Comparison of ENCODE assay signal across 28 cellular contexts in genomic region chr6:31903957-31904356, GRCh38. TPM values are rescaled to one million over a fixed set of nuclear protein-coding genes. Genes with fewer than 3 reads are reported as not detected.
A peak's percentile ranks its signal among the peaks of the same experiment; 100 is the strongest.
DNase-seq lines count a peak whose midpoint lies in the region; ATAC-seq, FAIRE-seq and TF ChIP-seq lines count a peak whose summit lies in the region.
"Had no signal": no experiment of that assay in that cellular context is flagged by ENCODE, and none has a peak within 500 bp of the region (broad histone marks: within the 10 kb centered on the region; RNA-seq: fewer than 3 reads in every experiment).

No MANE protein-coding gene starts in this region.

- no peak for ATAC-seq in CD4-positive, alpha-beta T cell (ENCODE audit: poor library complexity)
- ATAC-seq in omental fat pad (ENCODE audit: low FRiP score) (peak; percentile 47), HG03565 (IDR thresholded peaks at IDR 0.05; ENCODE audit: unreplicated experiment) (no peak), HG03354 (IDR thresholded peaks at IDR 0.05; ENCODE audit: poor library complexity, severe bottlenecking, unreplicated experiment) (no peak)
- ATAC-seq: activated CD8-positive, alpha-beta T cell treated with anti-CD3 and anti-CD28 coated beads for 36 hours; activated naive CD4-positive, alpha-beta T cell treated with anti-CD3 and anti-CD28 coated beads, Interleukin-2, amount 50 U/mL, for 72 hours had no signal

- no peaks in the 10 kb centered on the region for H3K9me3 Mint-ChIP-seq in CD4-positive, alpha-beta T cell
- no peaks in the 10 kb centered on the region for H3K9me3 Mint-ChIP-seq in CD4-positive, alpha-beta memory T cell
- H3K9me3 Mint-ChIP-seq: activated CD8-positive, alpha-beta T cell treated with anti-CD3 and anti-CD28 coated beads for 36 hours; activated naive CD4-positive, alpha-beta T cell treated with anti-CD3 and anti-CD28 coated beads, Interleukin-2, amount 50 U/mL, for 72 hours; activated T-helper 2 cell treated with anti-CD3 and anti-CD28 coated beads, Interferon-gamma antibody, Interleukin-2, Interleukin-4, amounts not matched to agents 10 μg/mL and 5 μg/mL and 100 μg/mL, durations not matched to agents 14 hours and 24 hours and 36 hours; central memory CD8-positive, alpha-beta T cell; H9; IgD-negative memory B cell; neural progenitor cell had no signal

- no peaks in the 10 kb centered on the region for H3K36me3 ChIP-seq in adipocyte (ENCODE audit: control insufficient read depth, insufficient read depth, low read length, severe bottlenecking)
- no peaks in the 10 kb centered on the region for H3K36me3 ChIP-seq in CD4-positive, alpha-beta memory T cell (ENCODE audit: insufficient read depth, low read length)
- H3K36me3 ChIP-seq: neural progenitor cell, right atrium auricular region, spleen had no signal

- no peaks in the 10 kb centered on the region for H3K9me3 ChIP-seq in CD4-positive, alpha-beta T cell (ENCODE audit: control insufficient read depth, low read length)
- H3K9me3 ChIP-seq in adipocyte (ENCODE audit: control insufficient read depth, low read length): no peaks in the 10 kb centered on the region
- H3K9me3 ChIP-seq in CD4-positive, alpha-beta memory T cell (ENCODE audit: control insufficient read depth in 1 of 2, low read length in 2 of 2): no peaks in the 10 kb centered on the region
- H3K9me3 ChIP-seq: right atrium auricular region, SJSA1, spleen had no signal

- TF ChIP-seq CTCF in CD4-positive, alpha-beta T cell (IDR thresholded peaks at IDR 0.05): no peak
- TF ChIP-seq CTCF in fibroblast of the aortic adventitia (IDR thresholded peaks at IDR 0.05; ENCODE audit: insufficient read depth, low read length): no peak
- TF ChIP-seq CTCF in omental fat pad (IDR thresholded peaks at IDR 0.05): no peak

- H3K36me3 Mint-ChIP-seq in CD4-positive, alpha-beta T cell (ENCODE audit: low read depth): no peaks in the 10 kb centered on the region
- peaks cover 0 to 1% of the 10 kb centered on the region in 2 donors for H3K36me3 Mint-ChIP-seq in CD4-positive, alpha-beta memory T cell
- H3K36me3 Mint-ChIP-seq: activated naive CD4-positive, alpha-beta T cell treated with anti-CD3 and anti-CD28 coated beads, Interleukin-2, amount 50 U/mL, for 72 hours; CD4-positive, CD25-positive, alpha-beta regulatory T cell; IgD-negative memory B cell had no signal

- H3K27ac ChIP-seq in CD4-positive, alpha-beta T cell (ENCODE audit: low read depth, low read length): no peak overlapping the region
- no peak overlapping the region for H3K27ac ChIP-seq in CD4-positive, alpha-beta memory T cell (ENCODE audit: low read depth, low read length)
- H3K27ac ChIP-seq: neural progenitor cell, right atrium auricular region, SJSA1 had no signal

- no peak for TF ChIP-seq POLR2A in GM12891 (IDR thresholded peaks at IDR 0.05; ENCODE audit: low read depth, low read length)

- H3K4me1 ChIP-seq in adipocyte (ENCODE audit: control insufficient read depth, insufficient read depth, low read length): peaks cover 38% of the 10 kb centered on the region
- H3K4me1 ChIP-seq in CD4-positive, alpha-beta memory T cell (ENCODE audit: insufficient read depth, low read length): peaks cover 24% of the 10 kb centered on the region

- H3K27me3 ChIP-seq in CD4-positive, alpha-beta T cell (ENCODE audit: control insufficient read depth, insufficient read depth, low read length): no peaks in the 10 kb centered on the region
- no peaks in the 10 kb centered on the region for H3K27me3 ChIP-seq in adipocyte (replicated peaks; ENCODE audit: control insufficient read depth, insufficient read depth, low read length)
- no peaks in the 10 kb centered on the region for H3K27me3 ChIP-seq in CD4-positive, alpha-beta memory T cell (ENCODE audit: insufficient read depth, low read length)
- H3K27me3 ChIP-seq: neural progenitor cell, right atrium auricular region, SJSA1, spleen had no signal

- intact Hi-C loops in CD4-positive, alpha-beta T cell (cut with DNase I, micrococcal nuclease): loop anchor here in 1 of 2 experiments (5.0 kb wide), 1 partner anchor 1368 kb away; the partner anchor contains the start of genes RPS18 and VPS52
- intact Hi-C loops in CD4-positive, alpha-beta memory T cell (cut with micrococcal nuclease): no loop called here

- POLR2A ChIA-PET in CD4-positive, alpha-beta T cell (lab: Charles Lee): interaction anchor here (0.9 to 1.2 kb wide), 2 partner anchors 67 to 73 kb away, joined by 3 to 5 read pairs; no protein-coding TSS in a partner anchor
- POLR2A ChIA-PET in CD4-positive, alpha-beta memory T cell (lab: Charles Lee; ENCODE audit: partially characterized antibody): interaction anchor here (0.7 kb wide), 1 partner anchor 68 kb away, joined by 3 read pairs; a partner anchor contains a TSS

- CTCF ChIA-PET in CD4-positive, alpha-beta T cell (lab: Charles Lee): no interaction called here
- CTCF ChIA-PET in CD4-positive, alpha-beta memory T cell (lab: Charles Lee; ENCODE audit: partially characterized antibody): interaction anchor here (1.0 kb wide), 1 partner anchor 48 kb away, joined by 5 read pairs; no protein-coding TSS in a partner anchor

- H3K27me3 Mint-ChIP-seq in CD4-positive, alpha-beta T cell: no peaks in the 10 kb centered on the region
- H3K27me3 Mint-ChIP-seq in CD4-positive, alpha-beta memory T cell: peaks cover 0 to 5% of the 10 kb centered on the region in 2 donors

- DNase-seq in CD4-positive, alpha-beta T cell: no peak
- DNase-seq in adipocyte (ENCODE audit: low read depth) (no peak), fibroblast of the aortic adventitia (ENCODE audit: low read depth) (peak; percentile 78), omental fat pad (ENCODE audit: low spot score) (no peak), GM12891 (ENCODE audit: insufficient read length, low spot score) (no peak)
- no peak for DNase-seq in CD4-positive, alpha-beta memory T cell
- DNase-seq: activated CD4-positive, alpha-beta T cell treated with anti-CD3 and anti-CD28 coated beads for 1 hour; activated CD8-positive, alpha-beta T cell treated with anti-CD3 and anti-CD28 coated beads for 36 hours; CD4-positive, CD25-positive, alpha-beta regulatory T cell; DMS 273 treated with DMSO at 0.1 percent for 48 hours; H9; NCI-H1092 treated with DMSO at 0.1 percent for 48 hours; NCI-H1930; NCI-H526 treated with DMSO at 0.1 percent for 48 hours; stimulated activated CD4-positive, alpha-beta T cell treated with anti-CD3 and anti-CD28 coated beads, Interleukin-2, amount 100 ng/mL, for 48 hours; T-helper 1 cell had no signal

- FAIRE-seq in GM12891 (lab: Jason Lieb, UNC): no peak
- FAIRE-seq: A204.1 had no signal

- no peak overlapping the region for H3K4me3 Mint-ChIP-seq in CD4-positive, alpha-beta T cell
- peak overlapping the region in 2 of 8 donors; percentile 24 to 35 for H3K4me3 Mint-ChIP-seq in CD4-positive, alpha-beta memory T cell
- H3K4me3 Mint-ChIP-seq: activated CD8-positive, alpha-beta T cell treated with anti-CD3 and anti-CD28 coated beads for 36 hours; H9; neural progenitor cell had no signal

- peak overlapping the region; percentile 17 for H3K27ac Mint-ChIP-seq in CD4-positive, alpha-beta T cell
- peak overlapping the region in 3 of 7 donors; percentile 4 to 71 (median 36) for H3K27ac Mint-ChIP-seq in CD4-positive, alpha-beta memory T cell
- H3K27ac Mint-ChIP-seq: activated CD8-positive, alpha-beta T cell treated with anti-CD3 and anti-CD28 coated beads for 36 hours; activated naive CD4-positive, alpha-beta T cell treated with anti-CD3 and anti-CD28 coated beads, Interleukin-2, amount 50 U/mL, for 72 hours; activated T-helper 2 cell treated with anti-CD3 and anti-CD28 coated beads, Interferon-gamma antibody, Interleukin-2, Interleukin-4, amounts not matched to agents 10 μg/mL and 5 μg/mL and 100 μg/mL, durations not matched to agents 14 hours and 24 hours and 36 hours; neural progenitor cell had no signal

- H3K4me3 ChIP-seq in adipocyte (ENCODE audit: low read length) (no peak overlapping the region), fibroblast of the aortic adventitia (ENCODE audit: low read depth, low read length) (no peak overlapping the region)
- H3K4me3 ChIP-seq in CD4-positive, alpha-beta memory T cell (ENCODE audit: low read length in 2 of 2): no peak overlapping the region
- H3K4me3 ChIP-seq: neural progenitor cell, right atrium auricular region, SJSA1, spleen had no signal

- H3K4me1 Mint-ChIP-seq in CD4-positive, alpha-beta T cell (ENCODE audit: low read depth): peaks cover 21% of the 10 kb centered on the region
- peaks cover 11 to 24% (median 16%) of the 10 kb centered on the region in 4 donors for H3K4me1 Mint-ChIP-seq in CD4-positive, alpha-beta memory T cell

- peak overlapping the region; percentile 34 for H3K9ac ChIP-seq in adipocyte (ENCODE audit: low read length)
- H3K9ac ChIP-seq: neural progenitor cell had no signal

RNA-seq across cellular contexts. Expression of gene ZBTB12, which starts 2.1 kb away (rescaled TPM):
- total RNA-seq in CD4-positive, alpha-beta T cell: under 1 TPM; 0.28 to 0.33 TPM
- total RNA-seq in fibroblast of the aortic adventitia (ENCODE audit: low replicate concordance) (3.3 and 3.8 TPM in 2 replicates), omental fat pad (1 to 10 TPM in 3 of 4 donors, under 1 TPM in 1; 0.48 to 1.9 (median 1.4) TPM)
- total RNA-seq in CD4-positive, alpha-beta memory T cell: 1 to 10 TPM; 2.4 to 2.5 TPM
- polyA plus RNA-seq in CD4-positive, alpha-beta memory T cell: not detected
- 1.5 TPM for polyA plus RNA-seq in GM12891 (2012; ENCODE audit: low read depth, missing spikeins)
- polyA plus RNA-seq: CD4-positive, CD25-positive, alpha-beta regulatory T cell; IgD-negative memory B cell had no signal

RNA-seq across cellular contexts. Expression of gene EHMT2, which starts 6.5 kb away (rescaled TPM):
- total RNA-seq in CD4-positive, alpha-beta T cell: 10 to 100 TPM; 36.3 to 36.6 TPM
- total RNA-seq in fibroblast of the aortic adventitia (ENCODE audit: low replicate concordance): 37.9 and 62.0 TPM in 2 replicates
- 10 to 100 TPM; 17.4 to 25.9 (median 20.0) TPM for total RNA-seq in omental fat pad
- total RNA-seq in CD4-positive, alpha-beta memory T cell: 10 to 100 TPM; 79.1 to 82.1 TPM
- 10 to 100 TPM; 24.1 to 47.9 TPM for polyA plus RNA-seq in CD4-positive, alpha-beta memory T cell
- 31.1 TPM for polyA plus RNA-seq in GM12891 (2012; ENCODE audit: low read depth, missing spikeins)

RNA-seq across cellular contexts. Expression of gene C2, which starts 23.6 kb away (rescaled TPM):
- 1 to 10 TPM; 1.4 to 2.3 TPM for total RNA-seq in CD4-positive, alpha-beta T cell
- total RNA-seq in fibroblast of the aortic adventitia (ENCODE audit: low replicate concordance) (4.4 and 48.2 TPM in 2 replicates), omental fat pad (10 to 100 TPM; 30.6 to 96.1 (median 46.0) TPM)
- 1 to 10 TPM; 2.1 to 3.2 TPM for total RNA-seq in CD4-positive, alpha-beta memory T cell
- not detected for polyA plus RNA-seq in CD4-positive, alpha-beta memory T cell
- polyA plus RNA-seq in GM12891 (2012; ENCODE audit: low read depth, missing spikeins): 0.06 TPM
- total RNA-seq: dermis microvascular lymphatic vessel endothelial cell had no signal
- polyA plus RNA-seq: IgD-negative memory B cell had no signal

RNA-seq across cellular contexts. Expression of gene SLC44A4, which starts 25.2 kb away (rescaled TPM):
- under 1 TPM in 1 of 2 experiments, not detected in 1; 0.20 TPM for total RNA-seq in CD4-positive, alpha-beta T cell
- total RNA-seq in fibroblast of the aortic adventitia (ENCODE audit: low replicate concordance) (0.27 TPM in 1 of 2 replicates, not detected in the other), omental fat pad (under 1 TPM in 3 of 4 donors, not detected in 1; 0.19 to 0.84 (median 0.38) TPM)
- total RNA-seq in CD4-positive, alpha-beta memory T cell: not detected
- under 1 TPM in 1 of 2 donors, not detected in 1; 0.11 TPM for polyA plus RNA-seq in CD4-positive, alpha-beta memory T cell
- polyA plus RNA-seq in GM12891 (2012; ENCODE audit: low read depth, missing spikeins): not detected
- total RNA-seq: activated CD8-positive, alpha-beta T cell treated with anti-CD3 and anti-CD28 coated beads for 36 hours; right atrium auricular region; SJSA1 had no signal
- polyA plus RNA-seq: CD4-positive, CD25-positive, alpha-beta regulatory T cell; IgD-negative memory B cell had no signal

RNA-seq across cellular contexts. Expression of gene NEU1, which starts 41.3 kb away (rescaled TPM):
- 10 to 100 TPM; 19.7 to 21.1 TPM for total RNA-seq in CD4-positive, alpha-beta T cell
- total RNA-seq in fibroblast of the aortic adventitia (ENCODE audit: low replicate concordance) (35.8 and 48.2 TPM in 2 replicates), omental fat pad (10 to 100 TPM; 44.1 to 63.8 (median 55.2) TPM)
- 10 to 100 TPM; 19.6 to 21.1 TPM for total RNA-seq in CD4-positive, alpha-beta memory T cell
- polyA plus RNA-seq in CD4-positive, alpha-beta memory T cell: 10 to 100 TPM; 22.5 to 23.4 TPM
- polyA plus RNA-seq in GM12891 (2012; ENCODE audit: low read depth, missing spikeins): 13.0 TPM
